Comparison of ENCODE assay signal across 23 cellular contexts in genomic region chr5:160397492-160397891, GRCh38. TPM values are rescaled to one million over a fixed set of nuclear protein-coding genes. Genes with fewer than 3 reads are reported as not detected.
"Had no signal": no experiment of that assay in that cellular context is flagged by ENCODE, and none has a peak within 500 bp of the region (broad histone marks: within the 10 kb centered on the region; RNA-seq: fewer than 3 reads in every experiment).

No MANE protein-coding gene starts in this region.

- H3K9me3 Mint-ChIP-seq: activated naive CD4-positive, alpha-beta T cell treated with anti-CD3 and anti-CD28 coated beads, Interleukin-2, amount 50 U/mL, for 24 hours; naive B cell; stimulated activated effector memory CD8-positive, alpha-beta T cell treated with anti-CD3 and anti-CD28 coated beads, Interleukin-12 subunit alpha, Interleukin-12 subunit beta, amount 100 ng/mL, for 72 hours; WTC11 had no signal

- H3K4me3 Mint-ChIP-seq: activated naive CD4-positive, alpha-beta T cell treated with anti-CD3 and anti-CD28 coated beads, Interleukin-2, amount 50 U/mL, for 24 hours; stimulated activated effector memory CD8-positive, alpha-beta T cell treated with anti-CD3 and anti-CD28 coated beads, Interleukin-12 subunit alpha, Interleukin-12 subunit beta, amount 100 ng/mL, for 72 hours had no signal

- H3K4me3 ChIP-seq: left lung, lung, pancreas, stomach, transverse colon had no signal

- H3K27ac Mint-ChIP-seq: activated naive CD4-positive, alpha-beta T cell treated with anti-CD3 and anti-CD28 coated beads, Interleukin-2, amount 50 U/mL, for 24 hours; naive B cell; stimulated activated effector memory CD8-positive, alpha-beta T cell treated with anti-CD3 and anti-CD28 coated beads, Interleukin-12 subunit alpha, Interleukin-12 subunit beta, amount 100 ng/mL, for 72 hours; WTC11 had no signal

- H3K27ac ChIP-seq: left lung, neutrophil, pancreas, stomach, transverse colon had no signal

- DNase-seq: activated gamma-delta T cell treated with Interleukin-2 at 50 U/mL for 16 hours; activated T-cell treated with anti-CD3 and anti-CD28 coated beads, Interleukin-2, amount 50 U/mL, for 1 hour; central memory CD4-positive, alpha-beta T cell; dermis blood vessel endothelial cell; effector CD8-positive, alpha-beta T cell; erythroblast; foreskin melanocyte; kidney glomerular epithelial cell; left lung; naive B cell; pancreas; right cardiac atrium; stimulated activated CD4-positive, alpha-beta T cell treated with anti-CD3 and anti-CD28 coated beads, Interleukin-12 subunit alpha, Interleukin-12 subunit beta, amount 100 ng/mL, for 4 hours; stimulated activated CD4-positive, alpha-beta T cell treated with anti-CD3 and anti-CD28 coated beads, Interleukin-1b, Interleukin-23, amount 100 ng/mL, for 48 hours; stomach; T-helper 9 cell; transverse colon had no signal

- H3K27me3 Mint-ChIP-seq: activated naive CD4-positive, alpha-beta T cell treated with anti-CD3 and anti-CD28 coated beads, Interleukin-2, amount 50 U/mL, for 24 hours; naive B cell had no signal

- ATAC-seq: left lung; pancreas; right cardiac atrium; stimulated activated effector memory CD8-positive, alpha-beta T cell treated with anti-CD3 and anti-CD28 coated beads, Interleukin-12 subunit alpha, Interleukin-12 subunit beta, amount 100 ng/mL, for 72 hours; WTC11 had no signal

- H3K27me3 ChIP-seq: ascending aorta, left lung, neutrophil, pancreas, stomach, transverse colon had no signal

- H3K9me3 ChIP-seq: ascending aorta, left lung, neutrophil, pancreas, stomach, transverse colon had no signal

RNA-seq across cellular contexts. Expression of gene FAM200C, which starts 2.4 kb away (rescaled TPM):
- total RNA-seq: ascending aorta had no signal
